9 cellular contexts compared by ENCODE assay signal in the genomic region with DNA sequence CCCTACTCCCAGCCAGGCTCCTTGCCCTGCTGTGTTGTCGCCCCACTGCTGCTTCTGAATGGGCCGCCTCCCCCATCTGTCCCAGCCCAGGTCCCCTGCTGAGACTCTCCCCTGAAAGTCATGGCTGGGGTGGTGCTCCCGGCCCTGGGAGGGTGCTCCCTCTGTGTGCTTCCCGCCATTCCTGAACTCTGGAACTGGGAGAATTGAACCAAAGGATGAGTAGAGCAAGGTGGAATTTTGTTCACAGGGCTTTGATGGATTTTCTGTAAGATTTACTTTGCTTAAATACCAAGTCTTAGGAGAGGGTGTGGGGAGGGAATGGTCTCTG. TPM values are rescaled to one million over a fixed set of nuclear protein-coding genes. Genes with fewer than 3 reads are reported as not detected.
DNase-seq lines count a peak whose midpoint lies in the region; ATAC-seq and TF ChIP-seq lines count a peak whose summit lies in the region.
"Had no signal": no experiment of that assay in that cellular context is flagged by ENCODE, and none has a peak within 500 bp of the region (broad histone marks: within the 10 kb centered on the region; RNA-seq: fewer than 3 reads in every experiment).

No MANE protein-coding gene starts in this region.

- peak overlapping the region; percentile 89 for H3K4me3 Mint-ChIP-seq in T-helper 17 cell

- H3K4me1 Mint-ChIP-seq in T-helper 17 cell = peaks cover 21% of the 10 kb centered on the region

- H3K9me3 ChIP-seq in T-helper 17 cell (ENCODE audit: control insufficient read depth, low read length, poor library complexity, severe bottlenecking) (no peaks in the 10 kb centered on the region), right cardiac atrium (ENCODE audit: control insufficient read depth, low read length) (no peaks in the 10 kb centered on the region), spleen (no peaks in the 10 kb centered on the region)

- WGBS in right cardiac atrium = 48% methylated on average over 4 of the region's 4 CpGs
- WGBS in spleen, 5 donors = 12 to 22% (median 21%) methylated on average over 4 of the region's 4 CpGs

- no peaks in the 10 kb centered on the region for H3K27me3 ChIP-seq in right cardiac atrium (ENCODE audit: control insufficient read depth, insufficient read depth)
- no peaks in the 10 kb centered on the region for H3K27me3 ChIP-seq in spleen (replicated peaks in 1 of 7)

- H3K4me1 ChIP-seq in right cardiac atrium (ENCODE audit: control insufficient read depth, insufficient read depth, low read length) (no peaks in the 10 kb centered on the region), spleen (peaks cover 20 to 80% (median 55%) of the 10 kb centered on the region in 6 donors)

- peaks cover 0 to 36% (median 15%) of the 10 kb centered on the region in 6 donors for H3K36me3 ChIP-seq in spleen

- intact Hi-C loops in right cardiac atrium (cut with DNase I) (no loop called here), spleen (cut with DNase I; ENCODE audit: low total_unique reads) (loop anchor here (10.0 kb wide), 1 partner anchor 63 kb away; a partner anchor contains a TSS), posterior cingulate gyrus (cut with DNase I) (no loop called here)

- no peak for TF ChIP-seq POLR2A in spleen (IDR thresholded peaks at IDR 0.05)

- H3K27ac Mint-ChIP-seq in T-helper 17 cell = peak overlapping the region; percentile 88

- ATAC-seq in GM19023 (IDR thresholded peaks at IDR 0.05; ENCODE audit: unreplicated experiment) (peak; percentile 12), T-helper 17 cell (no peak), right cardiac atrium (peak in 1 of 2 donors; percentile 44), HG03520 (IDR thresholded peaks at IDR 0.05; ENCODE audit: unreplicated experiment) (no peak)

- no peaks in the 10 kb centered on the region for H3K27me3 Mint-ChIP-seq in T-helper 17 cell

- DNase-seq in T-helper 17 cell = no peak
- no peak for DNase-seq in right cardiac atrium
- DNase-seq in spleen = no peak
- no peak for DNase-seq in NCI-H2227 (lab: John Stamatoyannopoulos, UW; ENCODE audit: unreplicated experiment)
- DNase-seq in activated effector memory CD4-positive, alpha-beta T cell treated with anti-CD3 and anti-CD28 coated beads, Interleukin-2, amount 50 U/mL, for 16 hours = no peak
- no peak for DNase-seq in posterior cingulate gyrus

- H3K4me3 ChIP-seq in right cardiac atrium (ENCODE audit: low read length) (peak overlapping the region; percentile 57), spleen (peak overlapping the region; percentile 46 to 82 (median 58))

- TF ChIP-seq CTCF in spleen (IDR thresholded peaks at IDR 0.05 in 8 of 11, conservative IDR thresholded peaks at IDR 0.05 in 3 of 11) = no peak

- no peaks in the 10 kb centered on the region for H3K36me3 Mint-ChIP-seq in T-helper 17 cell (ENCODE audit: low read depth)

- peak overlapping the region; percentile 57 for H3K27ac ChIP-seq in right cardiac atrium (ENCODE audit: low read length)
- peak overlapping the region; percentile 86 to 96 (median 90) for H3K27ac ChIP-seq in spleen

RNA-seq across cellular contexts. Expression of a gene that starts 0.4 kb away (rescaled TPM):
- total RNA-seq in T-helper 17 cell (10 to 100 TPM; 21.5 to 24.6 TPM), right cardiac atrium (1 to 10 TPM; 6.3 to 9.4 (median 6.9) TPM), spleen (10 to 100 TPM; 44.3 to 72.8 (median 53.7) TPM)
- polyA plus RNA-seq in right cardiac atrium (6.2 TPM), spleen (10 to 100 TPM; 50.9 to 53.1 (median 51.0) TPM)

RNA-seq across cellular contexts. Expression of a gene that starts 19.6 kb away (rescaled TPM):
- 1 to 10 TPM; 1.4 to 4.4 TPM for total RNA-seq in T-helper 17 cell
- total RNA-seq in right cardiac atrium = under 1 TPM in 1 of 4 donors, not detected in 3; 0.57 TPM
- polyA plus RNA-seq in right cardiac atrium = 0.25 TPM
- 1 to 10 TPM in 5 of 7 donors, under 1 TPM in 1, not detected in 1; 0.70 to 3.8 (median 2.2) TPM for total RNA-seq in spleen
- 1 to 10 TPM; 1.8 to 3.4 (median 2.3) TPM for polyA plus RNA-seq in spleen
- total RNA-seq: dermis blood vessel endothelial cell had no signal

RNA-seq across cellular contexts. Expression of a gene that starts 36.8 kb away (rescaled TPM):
- total RNA-seq in T-helper 17 cell = 10 to 100 TPM; 11.7 to 13.5 TPM
- total RNA-seq in right cardiac atrium = 10 to 100 TPM in 3 of 4 donors, 1 to 10 TPM in 1; 5.1 to 12.9 (median 11.0) TPM
- 14.9 TPM for polyA plus RNA-seq in right cardiac atrium
- total RNA-seq in spleen = 10 to 100 TPM; 11.4 to 31.5 (median 27.6) TPM
- polyA plus RNA-seq in spleen = 10 to 100 TPM in 1 of 3 donors, 1 to 10 TPM in 2; 5.4 to 17.2 (median 7.9) TPM

RNA-seq across cellular contexts. Expression of a gene that starts 56.5 kb away (rescaled TPM):
- total RNA-seq in T-helper 17 cell (10 to 100 TPM; 12.2 to 17.6 TPM), right cardiac atrium (1 to 10 TPM; 1.2 to 1.9 (median 1.3) TPM), spleen (10 to 100 TPM; 14.8 to 23.6 (median 17.6) TPM)
- polyA plus RNA-seq in right cardiac atrium (0.75 TPM), spleen (10 to 100 TPM in 1 of 3 donors, 1 to 10 TPM in 2; 4.5 to 12.7 (median 6.8) TPM)
